24 cellular contexts compared by ENCODE assay signal in genomic region chr13:73133536-73133935, GRCh38.
DNase-seq lines count a peak whose midpoint lies in the region; ATAC-seq and TF ChIP-seq lines count a peak whose summit lies in the region.
"Had no signal": no experiment of that assay in that cellular context is flagged by ENCODE, and none has a peak within 500 bp of the region (broad histone marks: within the 10 kb centered on the region; RNA-seq: fewer than 3 reads in every experiment).

No MANE protein-coding gene starts in this region.

- no peak overlapping the region for H3K27ac Mint-ChIP-seq in activated T-helper 1 cell treated with anti-CD3 and anti-CD28 coated beads, Interleukin-12 subunit alpha, Interleukin-12 subunit beta, Interleukin-2, Interleukin-4 antibody, amounts not matched to agents 30 ng/mL and 10 ng/mL and 1 ng/mL, durations not matched to agents 14 hours and 24 hours and 36 hours
- H3K27ac Mint-ChIP-seq: activated CD8-positive, alpha-beta T cell treated with anti-CD3 and anti-CD28 coated beads, Interleukin-2, amount 10 ng/mL, durations not matched to agents 7 days and 5 days; memory B cell; progenitor cell of endocrine pancreas; WTC11 had no signal

- H3K36me3 ChIP-seq in transverse colon: no peaks in the 10 kb centered on the region
- H3K36me3 ChIP-seq: BLaER1, SJCRH30 had no signal

- no peak for ATAC-seq in activated CD4-positive, CD25-positive, alpha-beta regulatory T cell treated with anti-CD3 and anti-CD28 coated beads, Interleukin-2, amount 50 U/mL, for 24 hours
- ATAC-seq: activated CD8-positive, alpha-beta T cell treated with anti-CD3 and anti-CD28 coated beads, Interleukin-2, amount 10 ng/mL, durations not matched to agents 7 days and 5 days; activated T-cell treated with anti-CD3 and anti-CD28 coated beads, Interleukin-2, amount 50 U/mL, for 4 hours; K562; WTC11 had no signal

- 43% methylated on average over 1 of the region's 1 CpG; no CpG with 5 or more reads in 1 of the 2 donors for WGBS in transverse colon (ENCODE audit: low coverage in 1 of 2), 2 donors

- H3K4me1 Mint-ChIP-seq in activated T-helper 1 cell treated with anti-CD3 and anti-CD28 coated beads, Interleukin-12 subunit alpha, Interleukin-12 subunit beta, Interleukin-2, Interleukin-4 antibody, amounts not matched to agents 30 ng/mL and 10 ng/mL and 1 ng/mL, durations not matched to agents 14 hours and 24 hours and 36 hours (ENCODE audit: low read depth): no peaks in the 10 kb centered on the region
- H3K4me1 Mint-ChIP-seq: memory B cell had no signal

- H3K36me3 Mint-ChIP-seq in activated T-helper 1 cell treated with anti-CD3 and anti-CD28 coated beads, Interleukin-12 subunit alpha, Interleukin-12 subunit beta, Interleukin-2, Interleukin-4 antibody, amounts not matched to agents 30 ng/mL and 10 ng/mL and 1 ng/mL, durations not matched to agents 14 hours and 24 hours and 36 hours (ENCODE audit: low read depth): no peaks in the 10 kb centered on the region
- H3K36me3 Mint-ChIP-seq: memory B cell, WTC11 had no signal

- H3K27ac ChIP-seq in RWPE1: peak overlapping the region; percentile 33; the same call in 1 of the 2 replicates
- H3K27ac ChIP-seq in transverse colon: peak overlapping the region; percentile 31 to 56 (median 43)
- H3K27ac ChIP-seq: BLaER1, SJCRH30 had no signal

- H3K4me1 ChIP-seq in transverse colon: peaks cover 0 to 30% (median 12%) of the 10 kb centered on the region in 4 donors
- H3K4me1 ChIP-seq: BLaER1, SJCRH30 had no signal

- TF ChIP-seq POLR2A in transverse colon (IDR thresholded peaks at IDR 0.05): no peak

- H3K27me3 ChIP-seq in transverse colon: no peaks in the 10 kb centered on the region
- H3K27me3 ChIP-seq: BLaER1, SJCRH30 had no signal

- DNase-seq in SIG-M5 treated with dmso at 0.1 percent for 504 hours (lab: John Stamatoyannopoulos, UW; ENCODE audit: unreplicated experiment): peak; percentile 16
- DNase-seq in SIG-M5 (lab: John Stamatoyannopoulos, UW): no peak
- peak; percentile 48 for DNase-seq in RWPE1 (ENCODE audit: low spot score)
- peak; percentile 56 for DNase-seq in iris pigment epithelial cell (ENCODE audit: low read depth)
- DNase-seq in transverse colon: peak; percentile 60
- no peak for DNase-seq in activated T-helper 1 cell treated with anti-CD3 and anti-CD28 coated beads, Interleukin-12 subunit alpha, Interleukin-12 subunit beta, Interleukin-2, Interleukin-4 antibody, amounts not matched to agents 30 ng/mL and 10 ng/mL and 1 ng/mL, durations not matched to agents 14 hours and 24 hours and 36 hours (ENCODE audit: low spot score)
- no peak for DNase-seq in COR-L47 (lab: John Stamatoyannopoulos, UW)
- DNase-seq: 8988T; activated CD8-positive, alpha-beta T cell treated with anti-CD3 and anti-CD28 coated beads, Interleukin-2, amount 10 ng/mL, durations not matched to agents 7 days and 5 days; activated naive CD4-positive, alpha-beta T cell treated with anti-CD3 and anti-CD28 coated beads, Interleukin-2, amount 50 U/mL, for 16 hours; activated T-cell treated with anti-CD3 and anti-CD28 coated beads, Interleukin-2, amount 50 U/mL, for 4 hours; kidney; NCI-H1092 treated with DMSO at 0.1 percent for 48 hours; NCI-H2081 treated with DMSO at 0.1 percent for 48 hours; NCI-H524 treated with DMSO at 0.1 percent for 48 hours; SJCRH30; stimulated activated CD4-positive, alpha-beta T cell treated with anti-CD3 and anti-CD28 coated beads, Interleukin-4, amount 100 ng/mL, for 1 hour had no signal

- POLR2A ChIA-PET in RWPE1 (lab: Yijun Ruan, JAX; ENCODE audit: low non-redundant PET): no interaction called here

- intact Hi-C loops in transverse colon (cut with DNase I; ENCODE audit: low total_unique reads): no loop called here
- intact Hi-C loops in activated T-helper 1 cell treated with anti-CD3 and anti-CD28 coated beads, Interleukin-12 subunit alpha, Interleukin-12 subunit beta, Interleukin-2, Interleukin-4 antibody, amounts not matched to agents 30 ng/mL and 10 ng/mL and 1 ng/mL, durations not matched to agents 14 hours and 24 hours and 36 hours (cut with micrococcal nuclease): no loop called here

- no peaks in the 10 kb centered on the region for H3K9me3 ChIP-seq in transverse colon
- H3K9me3 ChIP-seq: BLaER1, SJCRH30 had no signal

- no peak for TF ChIP-seq EP300 in transverse colon (IDR thresholded peaks at IDR 0.05; ENCODE audit: low read depth)

- TF ChIP-seq CTCF in RWPE1 (conservative IDR thresholded peaks at IDR 0.05; ENCODE audit: low read depth): no peak
- TF ChIP-seq CTCF in transverse colon (IDR thresholded peaks at IDR 0.05): no peak

- in situ Hi-C loops in transverse colon (cut with MboI; ENCODE audit: low pct_ligation_motif_present in 1 of 4, low pct_unique_long_range_greater_than_20kb in 1 of 4, low sequenced_read_pairs in 3 of 4): no loop called here

- H3K9me3 Mint-ChIP-seq in activated T-helper 1 cell treated with anti-CD3 and anti-CD28 coated beads, Interleukin-12 subunit alpha, Interleukin-12 subunit beta, Interleukin-2, Interleukin-4 antibody, amounts not matched to agents 30 ng/mL and 10 ng/mL and 1 ng/mL, durations not matched to agents 14 hours and 24 hours and 36 hours: no peaks in the 10 kb centered on the region
- H3K9me3 Mint-ChIP-seq: activated T-cell treated with anti-CD3 and anti-CD28 coated beads, Interleukin-2, amount 50 U/mL, for 4 hours; memory B cell had no signal

- H3K4me3 ChIP-seq in transverse colon: no peak overlapping the region
- H3K4me3 ChIP-seq: BLaER1, K562, SJCRH30, smooth muscle cell had no signal

- CTCF ChIA-PET in RWPE1 (lab: Yijun Ruan, JAX): interaction anchor here (0.9 kb wide), 1 partner anchor 95 kb away, joined by 3 read pairs; no protein-coding TSS in a partner anchor

- H3K27me3 Mint-ChIP-seq in activated T-helper 1 cell treated with anti-CD3 and anti-CD28 coated beads, Interleukin-12 subunit alpha, Interleukin-12 subunit beta, Interleukin-2, Interleukin-4 antibody, amounts not matched to agents 30 ng/mL and 10 ng/mL and 1 ng/mL, durations not matched to agents 14 hours and 24 hours and 36 hours (ENCODE audit: insufficient read depth): peaks cover 2% of the 10 kb centered on the region
- H3K27me3 Mint-ChIP-seq: progenitor cell of endocrine pancreas had no signal

- no peak overlapping the region for H3K4me3 Mint-ChIP-seq in activated T-helper 1 cell treated with anti-CD3 and anti-CD28 coated beads, Interleukin-12 subunit alpha, Interleukin-12 subunit beta, Interleukin-2, Interleukin-4 antibody, amounts not matched to agents 30 ng/mL and 10 ng/mL and 1 ng/mL, durations not matched to agents 14 hours and 24 hours and 36 hours
- H3K4me3 Mint-ChIP-seq: activated CD8-positive, alpha-beta T cell treated with anti-CD3 and anti-CD28 coated beads, Interleukin-2, amount 10 ng/mL, durations not matched to agents 7 days and 5 days; activated T-cell treated with anti-CD3 and anti-CD28 coated beads, Interleukin-2, amount 50 U/mL, for 4 hours; memory B cell; WTC11 had no signal

Comparison
In these comparisons a context has a peak if more than half of its experiments do, and no peak if none do; other contexts are left out.
1. DNase-seq: peak in SIG-M5 treated with dmso at 0.1 percent for 504 hours (single experiment), RWPE1 (single experiment), iris pigment epithelial cell (single experiment) and transverse colon (single experiment); none in SIG-M5 (single experiment), activated T-helper 1 cell treated with anti-CD3 and anti-CD28 coated beads, Interleukin-12 subunit alpha, Interleukin-12 subunit beta, Interleukin-2, Interleukin-4 antibody, amounts not matched to agents 30 ng/mL and 10 ng/mL and 1 ng/mL, durations not matched to agents 14 hours and 24 hours and 36 hours (single experiment) and COR-L47 (single experiment).